Comparison of ENCODE assay signal across 16 cellular contexts in the genomic region with DNA sequence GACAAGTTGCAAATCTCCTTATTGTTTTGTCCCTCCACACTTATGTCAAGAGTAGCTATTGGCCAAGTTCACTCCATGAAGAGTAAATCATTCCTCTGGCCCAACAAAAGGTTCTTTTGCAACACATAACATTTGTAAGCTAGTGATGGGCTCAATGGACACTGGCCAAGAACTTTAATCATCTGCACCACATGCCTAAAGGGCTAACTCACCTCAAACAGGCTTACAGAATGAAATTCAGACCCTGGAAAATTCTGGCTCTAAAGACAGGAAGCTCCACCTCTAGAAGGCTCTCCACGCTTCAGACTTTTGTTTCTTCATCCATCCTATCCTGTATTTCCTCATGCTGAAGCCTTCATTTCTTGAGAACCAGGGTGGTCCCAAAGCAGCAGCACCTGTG. TPM values are rescaled to one million over a fixed set of nuclear protein-coding genes. Genes with fewer than 3 reads are reported as not detected.
DNase-seq lines count a peak whose midpoint lies in the region; ATAC-seq and TF ChIP-seq lines count a peak whose summit lies in the region.
"Had no signal": no experiment of that assay in that cellular context is flagged by ENCODE, and none has a peak within 500 bp of the region (broad histone marks: within the 10 kb centered on the region; RNA-seq: fewer than 3 reads in every experiment).

No MANE protein-coding gene starts in this region.

- in situ Hi-C loops in astrocyte of the spinal cord (cut with HindIII; ENCODE audit: low sequenced_read_pairs) = no loop called here

- POLR2A ChIA-PET in AG04450 (lab: Yijun Ruan, JAX) = interaction anchor here (0.7 to 1.6 kb wide), 4 partner anchors 21 to 432 kb away, joined by 3 to 8 read pairs (median 6); no protein-coding TSS in a partner anchor

- H3K9me3 ChIP-seq in AG04450 (ENCODE audit: control insufficient read depth, insufficient read depth, low read length) (no peaks in the 10 kb centered on the region), T-helper 17 cell (ENCODE audit: control insufficient read depth, low read length, poor library complexity, severe bottlenecking) (no peaks in the 10 kb centered on the region)
- H3K9me3 ChIP-seq: SJSA1, thoracic aorta had no signal

- H3K4me3 ChIP-seq in AG04450 (ENCODE audit: low read depth, low read length) (no peak overlapping the region), astrocyte of the spinal cord (ENCODE audit: low read depth, low read length) (no peak overlapping the region)
- H3K4me3 ChIP-seq: SJSA1, thoracic aorta had no signal

- H3K27me3 Mint-ChIP-seq in activated naive CD4-positive, alpha-beta T cell treated with anti-CD3 and anti-CD28 coated beads, Interleukin-2, amount 10 ng/mL, durations not matched to agents 7 days and 5 days = peaks cover 4% of the 10 kb centered on the region
- H3K27me3 Mint-ChIP-seq in T-helper 17 cell = peaks cover 6% of the 10 kb centered on the region
- H3K27me3 Mint-ChIP-seq: naive B cell had no signal

- H3K27ac Mint-ChIP-seq in activated naive CD4-positive, alpha-beta T cell treated with anti-CD3 and anti-CD28 coated beads, Interleukin-2, amount 10 ng/mL, durations not matched to agents 7 days and 5 days = no peak overlapping the region
- no peak overlapping the region for H3K27ac Mint-ChIP-seq in T-helper 17 cell
- H3K27ac Mint-ChIP-seq: activated T-cell treated with anti-CD3 and anti-CD28 coated beads, Interleukin-2, amount 50 U/mL, for 24 hours; naive B cell had no signal

- peak; percentile 82 for DNase-seq in AG04450 (ENCODE audit: low read depth, low spot score)
- DNase-seq in HS-5 (ENCODE audit: low read depth) = peak; percentile 82
- peak; percentile 74 for DNase-seq in astrocyte of the spinal cord (ENCODE audit: low read depth, low spot score)
- DNase-seq in iris pigment epithelial cell (ENCODE audit: low read depth) = peak; percentile 96
- no peak for DNase-seq in erythroblast (lab: John Stamatoyannopoulos, UW)
- no peak for DNase-seq in activated T-cell treated with anti-CD3 and anti-CD28 coated beads, Interleukin-2, amount 50 U/mL, for 48 hours
- no peak for DNase-seq in activated naive CD4-positive, alpha-beta T cell treated with anti-CD3 and anti-CD28 coated beads, Interleukin-2, amount 10 ng/mL, durations not matched to agents 7 days and 5 days
- DNase-seq in T-helper 17 cell = no peak
- DNase-seq: activated T-cell treated with anti-CD3 and anti-CD28 coated beads, Interleukin-2, amount 50 U/mL, for 24 hours; left ventricle myocardium superior; naive B cell; NCI-H1105 treated with DMSO at 0.1 percent for 48 hours had no signal

- H3K36me3 Mint-ChIP-seq in activated naive CD4-positive, alpha-beta T cell treated with anti-CD3 and anti-CD28 coated beads, Interleukin-2, amount 10 ng/mL, durations not matched to agents 7 days and 5 days = no peaks in the 10 kb centered on the region
- H3K36me3 Mint-ChIP-seq in T-helper 17 cell (ENCODE audit: low read depth) = no peaks in the 10 kb centered on the region
- H3K36me3 Mint-ChIP-seq: naive B cell had no signal

- no peaks in the 10 kb centered on the region for H3K9me3 Mint-ChIP-seq in activated naive CD4-positive, alpha-beta T cell treated with anti-CD3 and anti-CD28 coated beads, Interleukin-2, amount 10 ng/mL, durations not matched to agents 7 days and 5 days
- H3K9me3 Mint-ChIP-seq: activated T-cell treated with anti-CD3 and anti-CD28 coated beads, Interleukin-2, amount 50 U/mL, for 24 hours had no signal

- no peak overlapping the region for H3K4me3 Mint-ChIP-seq in activated naive CD4-positive, alpha-beta T cell treated with anti-CD3 and anti-CD28 coated beads, Interleukin-2, amount 10 ng/mL, durations not matched to agents 7 days and 5 days
- H3K4me3 Mint-ChIP-seq in T-helper 17 cell = no peak overlapping the region
- H3K4me3 Mint-ChIP-seq: activated T-cell treated with anti-CD3 and anti-CD28 coated beads, Interleukin-2, amount 50 U/mL, for 24 hours; naive B cell had no signal

- H3K4me1 Mint-ChIP-seq in activated naive CD4-positive, alpha-beta T cell treated with anti-CD3 and anti-CD28 coated beads, Interleukin-2, amount 10 ng/mL, durations not matched to agents 7 days and 5 days = no peaks in the 10 kb centered on the region
- H3K4me1 Mint-ChIP-seq in T-helper 17 cell = no peaks in the 10 kb centered on the region
- H3K4me1 Mint-ChIP-seq: naive B cell had no signal

- no peak for TF ChIP-seq CTCF in AG04450 (IDR thresholded peaks at IDR 0.05; ENCODE audit: low read depth, low read length)
- TF ChIP-seq CTCF in astrocyte of the spinal cord (IDR thresholded peaks at IDR 0.05; ENCODE audit: low read depth, low read length) = no peak

- no peaks in the 10 kb centered on the region for H3K27me3 ChIP-seq in AG04450 (ENCODE audit: control insufficient read depth, insufficient read depth, low read length)
- H3K27me3 ChIP-seq: SJSA1 had no signal

- H3K27ac ChIP-seq in AG04450 (ENCODE audit: low read depth, low read length) = peak overlapping the region; percentile 33
- H3K27ac ChIP-seq: SJSA1, thoracic aorta had no signal

- no peak for TF ChIP-seq POLR2A in erythroblast (IDR thresholded peaks at IDR 0.05; ENCODE audit: low read length)

- CTCF ChIA-PET in AG04450 (lab: Charles Lee) = interaction anchor here (0.6 kb wide), 1 partner anchor 52 kb away, joined by 7 read pairs; no protein-coding TSS in a partner anchor
- CTCF ChIA-PET in activated naive CD4-positive, alpha-beta T cell treated with anti-CD3 and anti-CD28 coated beads, Interleukin-2, amount 10 ng/mL, durations not matched to agents 7 days and 5 days (lab: Charles Lee) = interaction anchor here (1.6 kb wide), 1 partner anchor 15 kb away, joined by 4 read pairs; no protein-coding TSS in a partner anchor

- ATAC-seq in T-helper 17 cell = no peak
- ATAC-seq: esophagus mucosa, left ventricle myocardium superior had no signal

RNA-seq across cellular contexts. Expression of gene ANKFN1, which starts 10.9 kb away (rescaled TPM):
- polyA plus RNA-seq in AG04450 (2011; rRNA removed) = 0.04 and 0.05 TPM in 2 replicates
- 0.43 TPM in 1 of 2 replicates, not detected in the other for polyA minus RNA-seq in AG04450 (2011; rRNA and poly(A)+ RNA removed)
- total RNA-seq in T-helper 17 cell = not detected
- total RNA-seq: A673, esophagus mucosa, left ventricle myocardium superior had no signal

Comparison
In these comparisons a context has a peak if more than half of its experiments do, and no peak if none do; other contexts are left out.
1. DNase-seq: peak in AG04450 (single experiment), HS-5 (single experiment), astrocyte of the spinal cord (single experiment) and iris pigment epithelial cell (single experiment); none in erythroblast (0 of 2), activated T-cell treated with anti-CD3 and anti-CD28 coated beads, Interleukin-2, amount 50 U/mL, for 48 hours (0 of 2), activated naive CD4-positive, alpha-beta T cell treated with anti-CD3 and anti-CD28 coated beads, Interleukin-2, amount 10 ng/mL, durations not matched to agents 7 days and 5 days (single experiment) and T-helper 17 cell (0 of 3).